26 cellular contexts compared by ENCODE assay signal in genomic region chr14:102256691-102257090, GRCh38.
"Had no signal": no experiment of that assay in that cellular context is flagged by ENCODE, and none has a peak within 500 bp of the region (broad histone marks: within the 10 kb centered on the region; RNA-seq: fewer than 3 reads in every experiment).

No MANE protein-coding gene starts in this region.

- H3K4me3 ChIP-seq: ascending aorta, cardiac muscle cell, Peyer's patch, SK-N-MC had no signal

- H3K4me3 Mint-ChIP-seq: activated CD4-positive, alpha-beta memory T cell treated with anti-CD3 and anti-CD28 coated beads for 36 hours; activated CD4-positive, alpha-beta T cell treated with anti-CD3 and anti-CD28 coated beads, Interleukin-2, amount 10 ng/mL, durations not matched to agents 7 days and 5 days; activated naive CD8-positive, alpha-beta T cell treated with anti-CD3 and anti-CD28 coated beads, Interleukin-2, amount 50 U/mL, for 24 hours; activated T-cell treated with anti-CD3 and anti-CD28 coated beads, Interleukin-2, amount 50 U/mL, for 4 hours; brain had no signal

- H3K4me1 ChIP-seq: ascending aorta, Peyer's patch had no signal

- H3K36me3 Mint-ChIP-seq: activated CD4-positive, alpha-beta memory T cell treated with anti-CD3 and anti-CD28 coated beads for 36 hours; activated naive CD4-positive, alpha-beta T cell treated with anti-CD3 and anti-CD28 coated beads, Interleukin-2, amount 50 U/mL, for 72 hours had no signal

- H3K27me3 Mint-ChIP-seq: activated CD4-positive, alpha-beta memory T cell treated with anti-CD3 and anti-CD28 coated beads for 36 hours; activated CD4-positive, alpha-beta T cell treated with anti-CD3 and anti-CD28 coated beads, Interleukin-2, amount 10 ng/mL, durations not matched to agents 7 days and 5 days; activated naive CD8-positive, alpha-beta T cell treated with anti-CD3 and anti-CD28 coated beads, Interleukin-2, amount 50 U/mL, for 24 hours had no signal

- H3K27ac Mint-ChIP-seq: activated CD4-positive, alpha-beta memory T cell treated with anti-CD3 and anti-CD28 coated beads for 36 hours; activated CD4-positive, alpha-beta T cell treated with anti-CD3 and anti-CD28 coated beads, Interleukin-2, amount 10 ng/mL, durations not matched to agents 7 days and 5 days; activated naive CD4-positive, alpha-beta T cell treated with anti-CD3 and anti-CD28 coated beads, Interleukin-2, amount 50 U/mL, for 72 hours; activated naive CD8-positive, alpha-beta T cell treated with anti-CD3 and anti-CD28 coated beads, Interleukin-2, amount 50 U/mL, for 24 hours had no signal

- DNase-seq: activated CD4-positive, alpha-beta memory T cell treated with anti-CD3 and anti-CD28 coated beads for 36 hours; activated CD4-positive, alpha-beta T cell treated with anti-CD3 and anti-CD28 coated beads, Interleukin-2, amount 10 ng/mL, durations not matched to agents 7 days and 5 days; activated CD4-positive, CD25-positive, alpha-beta regulatory T cell; activated CD8-positive, alpha-beta memory T cell treated with anti-CD3 and anti-CD28 coated beads for 24 hours; activated effector memory CD4-positive, alpha-beta T cell treated with anti-CD3 and anti-CD28 coated beads, Interleukin-2, amount 50 U/mL, for 16 hours; activated naive CD4-positive, alpha-beta T cell treated with Interleukin-2 at 50 U/mL for 16 hours; activated naive CD8-positive, alpha-beta T cell treated with anti-CD3 and anti-CD28 coated beads, Interleukin-2, amount 50 U/mL, for 24 hours; activated T-cell treated with anti-CD3 and anti-CD28 coated beads, Interleukin-2, amount 50 U/mL, for 4 hours; amniotic stem cell; NCI-H1092; NCI-H1417; NCI-H1930; NCI-H2107; NCI-H510A treated with DMSO at 0.1 percent for 48 hours; NCI-H69; NK-92 treated with Interleukin-12 subunit alpha and Interleukin-12 subunit beta, amount 100 ng/mL, for 24 hours; OCI-M1; Peyer's patch; SHP77 treated with DMSO at 0.1 percent for 48 hours; T-helper 1 cell had no signal

- H3K4me1 Mint-ChIP-seq: activated CD4-positive, alpha-beta T cell treated with anti-CD3 and anti-CD28 coated beads, Interleukin-2, amount 10 ng/mL, durations not matched to agents 7 days and 5 days; activated naive CD8-positive, alpha-beta T cell treated with anti-CD3 and anti-CD28 coated beads, Interleukin-2, amount 50 U/mL, for 24 hours; brain had no signal

- H3K36me3 ChIP-seq: ascending aorta, cardiac muscle cell, Peyer's patch had no signal

- H3K9me3 ChIP-seq: ascending aorta, Peyer's patch had no signal

- H3K9me3 Mint-ChIP-seq: activated CD4-positive, alpha-beta memory T cell treated with anti-CD3 and anti-CD28 coated beads for 36 hours; activated CD4-positive, alpha-beta T cell treated with anti-CD3 and anti-CD28 coated beads, Interleukin-2, amount 10 ng/mL, durations not matched to agents 7 days and 5 days; activated naive CD4-positive, alpha-beta T cell treated with anti-CD3 and anti-CD28 coated beads, Interleukin-2, amount 50 U/mL, for 72 hours; activated naive CD8-positive, alpha-beta T cell treated with anti-CD3 and anti-CD28 coated beads, Interleukin-2, amount 50 U/mL, for 24 hours; activated T-cell treated with anti-CD3 and anti-CD28 coated beads, Interleukin-2, amount 50 U/mL, for 4 hours; brain had no signal

- H3K27me3 ChIP-seq: ascending aorta, cardiac muscle cell, Peyer's patch had no signal

- H3K27ac ChIP-seq: ascending aorta, cardiac muscle cell, Peyer's patch, SK-N-MC, VCaP had no signal
